Comparison of ENCODE assay signal across 1 cellular context in genomic region chr2:121333834-121334558, GRCh38.
TF ChIP-seq lines count a peak whose summit lies in the region.

No MANE protein-coding gene starts in this region.

TF ChIP-seq in H1, 55 proteins besides CTCF, POLR2A, EP300 and RAD21:
- TF ChIP-seq EZH2 (IDR thresholded peaks at IDR 0.05; ENCODE audit: low read depth, low read length, severe bottlenecking) (no peak), ZNF274 (IDR thresholded peaks at IDR 0.05; ENCODE audit: borderline replicate concordance, extremely low read depth, low read length) (no peak), ATF2 (IDR thresholded peaks at IDR 0.05; ENCODE audit: low read length) (no peak), RBBP5 (IDR thresholded peaks at IDR 0.05; ENCODE audit: borderline replicate concordance, low read depth, low read length) (no peak), POLR2AphosphoS5 (IDR thresholded peaks at IDR 0.05; ENCODE audit: low read depth, low read length) (no peak), ASH2L (IDR thresholded peaks at IDR 0.05; ENCODE audit: low read length) (no peak), YY1 (IDR thresholded peaks at IDR 0.05; ENCODE audit: low read depth, low read length) (no peak), TCF12 (IDR thresholded peaks at IDR 0.05; ENCODE audit: low read depth, low read length) (no peak), SIN3A (conservative IDR thresholded peaks at IDR 0.05 in 1 of 2, IDR thresholded peaks at IDR 0.05 in 1 of 2; ENCODE audit: low read depth in 1 of 2, low read length in 2 of 2) (no peak), CTBP2 (IDR thresholded peaks at IDR 0.05; ENCODE audit: borderline replicate concordance, insufficient read depth, insufficient read length, low read length) (no peak), BACH1 (IDR thresholded peaks at IDR 0.05; ENCODE audit: low read length) (no peak), KDM5A (IDR thresholded peaks at IDR 0.05; ENCODE audit: low read length) (no peak), TAF1 (IDR thresholded peaks at IDR 0.05; ENCODE audit: low read depth, low read length) (no peak)
